18 cellular contexts compared by ENCODE assay signal in the genomic region with DNA sequence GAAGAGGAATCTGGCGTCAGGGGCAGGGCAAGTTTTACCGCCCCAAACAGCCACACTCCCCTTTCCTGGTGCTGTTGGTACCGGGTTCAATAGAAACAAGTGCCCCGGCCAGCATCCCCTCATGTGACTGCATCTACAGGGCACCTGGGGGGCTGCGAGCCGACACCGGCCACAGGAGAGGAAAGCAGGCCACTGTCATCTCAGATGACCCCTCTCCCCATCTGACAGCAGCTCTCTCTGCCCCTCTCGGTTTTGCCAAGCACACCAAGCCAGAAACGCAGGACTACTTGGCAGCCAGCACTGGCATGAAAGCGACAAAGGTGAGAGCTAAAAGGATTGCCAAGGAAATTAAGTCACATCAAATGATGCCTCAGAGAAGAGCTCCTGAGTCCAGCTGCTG. TPM values are rescaled to one million over a fixed set of nuclear protein-coding genes. Genes with fewer than 3 reads are reported as not detected.
DNase-seq lines count a peak whose midpoint lies in the region; ATAC-seq, FAIRE-seq and TF ChIP-seq lines count a peak whose summit lies in the region.
"Had no signal": no experiment of that assay in that cellular context is flagged by ENCODE, and none has a peak within 500 bp of the region (broad histone marks: within the 10 kb centered on the region; RNA-seq: fewer than 3 reads in every experiment).

No MANE protein-coding gene starts in this region.

- no peak overlapping the region for H4K8ac ChIP-seq in IMR-90 (ENCODE audit: low read depth in 2 of 2, low read length in 2 of 2)
- H4K8ac ChIP-seq in trophoblast cell (ENCODE audit: low read depth, low read length) = peak overlapping the region; percentile 64

- in situ Hi-C loops in IMR-90 (cut with MboI; ENCODE audit: low sequenced_read_pairs) = no loop called here

- H3K36me3 ChIP-seq in BLaER1 treated with 17β-estradiol and CSF1 and Interleukin-3, amounts not matched to agents 10 nM and 100 nM = peaks cover 11 to 50% (median 40%) of the 10 kb centered on the region in 11 experiments; a peak in 21 of 22 replicates
- peaks cover 8% of the 10 kb centered on the region; the same call in 1 of the 2 replicates for H3K36me3 ChIP-seq in IMR-90 (ENCODE audit: control insufficient read depth, insufficient read depth, low read length)
- peaks cover 19 to 31% of the 10 kb centered on the region in 2 experiments for H3K36me3 ChIP-seq in trophoblast cell (ENCODE audit: control insufficient read depth in 1 of 2, insufficient read depth in 2 of 2, low read length in 2 of 2)
- H3K36me3 ChIP-seq: right lobe of liver, thoracic aorta had no signal

- peaks cover 51 to 100% (median 88%) of the 10 kb centered on the region in 11 experiments for H4K20me1 ChIP-seq in BLaER1 treated with 17β-estradiol and CSF1 and Interleukin-3, amounts not matched to agents 10 nM and 100 nM
- H4K20me1 ChIP-seq in IMR-90 (ENCODE audit: insufficient read depth, low read length) = peaks cover 81% of the 10 kb centered on the region

- H3K23ac ChIP-seq in IMR-90 (ENCODE audit: low read depth, low read length) = no peak overlapping the region
- no peak overlapping the region for H3K23ac ChIP-seq in trophoblast cell (ENCODE audit: low read length)

- no peak overlapping the region for H2BK5ac ChIP-seq in IMR-90 (ENCODE audit: low read depth, low read length, poor library complexity, severe bottlenecking)
- peak overlapping the region; percentile 24 for H2BK5ac ChIP-seq in trophoblast cell (ENCODE audit: low read depth, low read length, poor library complexity)

- no peak for FAIRE-seq in H54 (lab: Jason Lieb, UNC)

- peaks cover 14 to 23% (median 20%) of the 10 kb centered on the region in 11 experiments; a peak in 21 of 22 replicates for H3K9me3 ChIP-seq in BLaER1 treated with 17β-estradiol and CSF1 and Interleukin-3, amounts not matched to agents 10 nM and 100 nM (replicated peaks in 1 of 11)
- H3K9me3 ChIP-seq in IMR-90 (ENCODE audit: control insufficient read depth, insufficient read depth, low read length) (no peaks in the 10 kb centered on the region), trophoblast cell (ENCODE audit: insufficient read depth, low read depth, low read length) (peaks cover 6% of the 10 kb centered on the region)
- H3K9me3 ChIP-seq: BE2C, Peyer's patch, right lobe of liver, thoracic aorta had no signal

- peak overlapping the region in 8 of 11 experiments; percentile 8 to 76 (median 58); a peak in 14 of 22 replicates for H3K27ac ChIP-seq in BLaER1 treated with 17β-estradiol and CSF1 and Interleukin-3, amounts not matched to agents 10 nM and 100 nM
- H3K27ac ChIP-seq in IMR-90 (ENCODE audit: insufficient read depth, low read length) (no peak overlapping the region), cingulate gyrus (ENCODE audit: low read depth, low read length) (peak overlapping the region; percentile 93), trophoblast cell (ENCODE audit: low read depth, low read length) (no peak overlapping the region)
- H3K27ac ChIP-seq: Peyer's patch, right lobe of liver, thoracic aorta had no signal

- H2AK9ac ChIP-seq in IMR-90 (replicated peaks; ENCODE audit: low read depth, low read length, poor library complexity) = no peak overlapping the region

- CTCF ChIA-PET in IMR-90 (lab: Yijun Ruan, JAX) = no interaction called here

- no peaks in the 10 kb centered on the region for H3K27me3 ChIP-seq in BLaER1 treated with 17β-estradiol and CSF1 and Interleukin-3, amounts not matched to agents 10 nM and 100 nM
- H3K27me3 ChIP-seq in IMR-90 (ENCODE audit: control insufficient read depth, insufficient read depth, low read length) = no peaks in the 10 kb centered on the region
- H3K27me3 ChIP-seq in trophoblast cell (ENCODE audit: insufficient read depth, low read length) = no peaks in the 10 kb centered on the region
- H3K27me3 ChIP-seq: BE2C, Peyer's patch, right lobe of liver had no signal

- H3K4me2 ChIP-seq in BLaER1 treated with 17β-estradiol and CSF1 and Interleukin-3, amounts not matched to agents 10 nM and 100 nM = peak overlapping the region; percentile 67 to 96 (median 83)
- no peak overlapping the region for H3K4me2 ChIP-seq in IMR-90 (ENCODE audit: low read depth, low read length)
- H3K4me2 ChIP-seq in trophoblast cell (ENCODE audit: low read length) = no peak overlapping the region

- H3K4me3 ChIP-seq in BLaER1 treated with 17β-estradiol and CSF1 and Interleukin-3, amounts not matched to agents 10 nM and 100 nM = no peak overlapping the region
- no peak overlapping the region for H3K4me3 ChIP-seq in IMR-90 (ENCODE audit: insufficient read depth, low read depth, low read length)
- no peak overlapping the region for H3K4me3 ChIP-seq in trophoblast cell (ENCODE audit: low read depth, low read length)
- H3K4me3 ChIP-seq in foreskin fibroblast (ENCODE audit: low read depth in 1 of 2, low read length in 2 of 2) = no peak overlapping the region
- H3K4me3 ChIP-seq: Peyer's patch, right lobe of liver, thoracic aorta had no signal

- no peak for TF ChIP-seq RAD21 in IMR-90 (IDR thresholded peaks at IDR 0.05; ENCODE audit: low read length)

- H3K9ac ChIP-seq in BLaER1 treated with 17β-estradiol and CSF1 and Interleukin-3, amounts not matched to agents 10 nM and 100 nM = peak overlapping the region in 10 of 11 experiments; percentile 7 to 60 (median 41); a peak in 11 of 22 replicates
- H3K9ac ChIP-seq in IMR-90 (ENCODE audit: low read depth, low read length) (no peak overlapping the region), trophoblast cell (ENCODE audit: low read length) (no peak overlapping the region)

- intact Hi-C loops in IMR-90 (cut with micrococcal nuclease) = no loop called here

- peaks cover 48 to 99% (median 88%) of the 10 kb centered on the region in 10 experiments for H3K4me1 ChIP-seq in BLaER1 treated with 17β-estradiol and CSF1 and Interleukin-3, amounts not matched to agents 10 nM and 100 nM
- peaks cover 18% of the 10 kb centered on the region for H3K4me1 ChIP-seq in IMR-90 (ENCODE audit: control insufficient read depth, insufficient read depth, low read length)
- peaks cover 12% of the 10 kb centered on the region in 2 experiments for H3K4me1 ChIP-seq in trophoblast cell (ENCODE audit: control insufficient read depth in 1 of 2, insufficient read depth in 2 of 2, low read length in 2 of 2)

- WGBS in IMR-90 (ENCODE audit: extremely low coverage in 2 of 2, insufficient read length in 1 of 2), 2 experiments = 100% methylated on average over 1 of the region's 10 CpGs; no CpG with 5 or more reads in 1 of the 2 experiments
- no CpG with 5 or more reads among the region's 10 CpGs for WGBS in trophoblast cell (ENCODE audit: extremely low coverage, insufficient coverage, insufficient read length)

- H2AFZ ChIP-seq in IMR-90 (replicated peaks; ENCODE audit: low read length, poor library complexity) (no peak overlapping the region), trophoblast cell (ENCODE audit: insufficient read depth, low read length, poor library complexity) (peak overlapping the region; percentile 56)

- POLR2A ChIA-PET in IMR-90 (lab: Charles Lee; ENCODE audit: unreplicated experiment) = no interaction called here

- TF ChIP-seq CTCF in IMR-90 (conservative IDR thresholded peaks at IDR 0.05; ENCODE audit: low read depth, low read length) (no peak), foreskin fibroblast (IDR thresholded peaks at IDR 0.05; ENCODE audit: low read depth, low read length) (no peak)

- H3K18ac ChIP-seq in IMR-90 (ENCODE audit: low read depth, low read length) (no peak overlapping the region), trophoblast cell (ENCODE audit: low read length) (peak overlapping the region; percentile 78)

- no peak overlapping the region for H3K56ac ChIP-seq in IMR-90 (ENCODE audit: extremely low read depth, insufficient read depth, low read length)

- H2AK5ac ChIP-seq in IMR-90 (ENCODE audit: low read depth, low read length) = 0 out of 2 replicates have a peak overlapping the region, but pooled peaks have one; percentile 30
- H2AK5ac ChIP-seq in trophoblast cell (ENCODE audit: low read length) = peak overlapping the region; percentile 90

- H3K4ac ChIP-seq in IMR-90 (ENCODE audit: low read depth, low read length) (no peak overlapping the region), trophoblast cell (ENCODE audit: low read depth, low read length) (peak overlapping the region; percentile 95)

- no peak overlapping the region for H4K5ac ChIP-seq in IMR-90 (ENCODE audit: low read depth, low read length)

- DNase-seq in IMR-90 (no peak), trophoblast cell (no peak), NCI-H82 (lab: John Stamatoyannopoulos, UW) (no peak), NCI-H1105 treated with DMSO at 0.1 percent for 48 hours (lab: John Stamatoyannopoulos, UW) (no peak), H54 (ENCODE audit: insufficient read length, low spot score) (no peak), foreskin fibroblast (no peak)
- DNase-seq: activated CD4-positive, alpha-beta T cell treated with anti-CD3 and anti-CD28 coated beads, Interleukin-2, amount 50 U/mL, for 48 hours; anterior cingulate cortex; BE2C; DMS53; MV-4-11; NCI-H2081 treated with DMSO at 0.1 percent for 48 hours; NCI-H748 treated with DMSO at 0.1 percent for 48 hours had no signal

- H4K12ac ChIP-seq in trophoblast cell (ENCODE audit: low read depth, low read length) = peak overlapping the region; percentile 64

- dilution Hi-C loops in IMR-90 (cut with HindIII; ENCODE audit: low sequenced_read_pairs, unreplicated experiment) = no loop called here

- H4K91ac ChIP-seq in IMR-90 (ENCODE audit: insufficient read depth, low read depth, low read length) = no peak overlapping the region
- H4K91ac ChIP-seq in trophoblast cell (ENCODE audit: low read depth, low read length) = peak overlapping the region; percentile 69

- no peak for ATAC-seq in IMR-90 (ENCODE audit: low read depth)

- H3K9me1 ChIP-seq in IMR-90 (ENCODE audit: insufficient read depth, low read length) = peaks cover 24% of the 10 kb centered on the region

- H3K14ac ChIP-seq in IMR-90 (replicated peaks; ENCODE audit: low read depth, low read length) = 0 out of 2 replicates have a peak overlapping the region, but pooled peaks have one; percentile 28
- H3K14ac ChIP-seq in trophoblast cell (ENCODE audit: low read length) = peak overlapping the region; percentile 40

- H2BK12ac ChIP-seq in trophoblast cell (ENCODE audit: low read length) = peak overlapping the region; percentile 97

- no TSS peak for BruUV-seq in IMR-90 (replicated peaks; lab: Mats Ljungman, UMichigan)

- no peak overlapping the region for H2BK120ac ChIP-seq in IMR-90 (ENCODE audit: low read depth, low read length)
- peak overlapping the region; percentile 80 for H2BK120ac ChIP-seq in trophoblast cell (ENCODE audit: insufficient read depth, low read length, poor library complexity)

- no peak for TF ChIP-seq POLR2A in IMR-90 (IDR thresholded peaks at IDR 0.05; ENCODE audit: low read depth, low read length)
- no peak for TF ChIP-seq POLR2A in H54 (IDR thresholded peaks at IDR 0.05; ENCODE audit: low read depth, low read length)

- peaks cover 14% of the 10 kb centered on the region for H3K79me2 ChIP-seq in trophoblast cell (ENCODE audit: control insufficient read depth, insufficient read depth, low read length, poor library complexity)

- no peak overlapping the region for H2BK15ac ChIP-seq in IMR-90 (ENCODE audit: low read depth, low read length)

- H3K79me1 ChIP-seq in IMR-90 (ENCODE audit: low read depth in 1 of 2, low read length in 2 of 2) (peaks cover 52 to 90% of the 10 kb centered on the region in 2 experiments), trophoblast cell (ENCODE audit: low read length) (peaks cover 6% of the 10 kb centered on the region)

- H2BK20ac ChIP-seq in IMR-90 (ENCODE audit: low read depth, low read length) = no peak overlapping the region

RNA-seq across cellular contexts. Expression of a gene that starts 37.1 kb away (rescaled TPM):
- 1.3 and 1.7 TPM in 2 replicates for total RNA-seq in IMR-90 (2012; rRNA removed)
- 30.6 and 45.4 TPM in 2 replicates for polyA plus RNA-seq in IMR-90 (2012; rRNA removed)
- polyA plus RNA-seq in IMR-90 (2012; cell fraction: cytosol; rRNA removed) = 19.2 and 30.8 TPM in 2 replicates
- 39.7 and 78.9 TPM in 2 replicates for polyA plus RNA-seq in IMR-90 (2012; cell fraction: nucleus; rRNA removed; ENCODE audit: low replicate concordance)
- polyA plus RNA-seq in trophoblast cell (2013) = 225 and 236 TPM in 2 replicates

Comparison
In these comparisons a context has a peak if more than half of its experiments do, and no peak if none do; other contexts are left out.
1. H3K27ac ChIP-seq: peak in BLaER1 treated with 17β-estradiol and CSF1 and Interleukin-3, amounts not matched to agents 10 nM and 100 nM (8 of 11) and cingulate gyrus (single experiment); none in IMR-90 (single experiment) and trophoblast cell (single experiment).
2. H3K4me2 ChIP-seq: peak in BLaER1 treated with 17β-estradiol and CSF1 and Interleukin-3, amounts not matched to agents 10 nM and 100 nM (11 of 11); none in IMR-90 (single experiment) and trophoblast cell (single experiment).
3. H3K9ac ChIP-seq: peak in BLaER1 treated with 17β-estradiol and CSF1 and Interleukin-3, amounts not matched to agents 10 nM and 100 nM (10 of 11); none in IMR-90 (single experiment) and trophoblast cell (single experiment).